Comparison of ENCODE assay signal across 10 cellular contexts in genomic region chr22:46815896-46816721, GRCh38. TPM values are rescaled to one million over a fixed set of nuclear protein-coding genes. Genes with fewer than 3 reads are reported as not detected.
DNase-seq lines count a peak whose midpoint lies in the region; ATAC-seq and TF ChIP-seq lines count a peak whose summit lies in the region.
"Had no signal": no experiment of that assay in that cellular context is flagged by ENCODE, and none has a peak within 500 bp of the region (broad histone marks: within the 10 kb centered on the region; RNA-seq: fewer than 3 reads in every experiment).

No MANE protein-coding gene starts in this region.

- DNase-seq in CD8-positive, alpha-beta T cell: no peak
- DNase-seq in NCI-H446 treated with DMSO at 0.1 percent for 48 hours (lab: John Stamatoyannopoulos, UW) (peak; percentile 63), dorsolateral prefrontal cortex (peak in 1 of 10 donors; percentile 30), natural killer cell (no peak), OCI-M2 (lab: John Stamatoyannopoulos, UW; ENCODE audit: unreplicated experiment) (no peak), NCI-H1417 (lab: John Stamatoyannopoulos, UW) (no peak), T-helper 9 cell (no peak), NCI-H2227 treated with DMSO at 0.1 percent for 48 hours (lab: John Stamatoyannopoulos, UW) (no peak)
- DNase-seq: effector CD8-positive, alpha-beta T cell had no signal

- no peaks in the 10 kb centered on the region for H3K27me3 Mint-ChIP-seq in CD8-positive, alpha-beta T cell (ENCODE audit: low read depth)
- no peaks in the 10 kb centered on the region for H3K27me3 Mint-ChIP-seq in natural killer cell (ENCODE audit: low read depth in 2 of 2)

- H3K27ac ChIP-seq in CD8-positive, alpha-beta T cell (ENCODE audit: low read depth, low read length): no peak overlapping the region
- peak overlapping the region in 49 of 59 donors; percentile 1 to 82 (median 56) for H3K27ac ChIP-seq in dorsolateral prefrontal cortex
- H3K27ac ChIP-seq: PC-9 had no signal

- H3K27me3 ChIP-seq in CD8-positive, alpha-beta T cell (ENCODE audit: insufficient read depth, low read length): no peaks in the 10 kb centered on the region
- H3K27me3 ChIP-seq in dorsolateral prefrontal cortex: no peaks in the 10 kb centered on the region

- peak; percentile 48 for ATAC-seq in CD8-positive, alpha-beta T cell
- ATAC-seq in natural killer cell: peak in 2 of 3 donors; percentile 31 to 32

- H3K4me1 ChIP-seq in CD8-positive, alpha-beta T cell (ENCODE audit: insufficient read depth, low read length): no peaks in the 10 kb centered on the region

- no peaks in the 10 kb centered on the region for H3K9me3 ChIP-seq in CD8-positive, alpha-beta T cell (ENCODE audit: low read length)

- H3K36me3 ChIP-seq in CD8-positive, alpha-beta T cell (ENCODE audit: insufficient read depth, low read length): no peaks in the 10 kb centered on the region

- CTCF ChIA-PET in CD8-positive, alpha-beta T cell (lab: Charles Lee): interaction anchor here (2.2 kb wide), 1 partner anchor 13 kb away, joined by 12 read pairs; no protein-coding TSS in a partner anchor

- intact Hi-C loops in CD8-positive, alpha-beta T cell (cut with DNase I, micrococcal nuclease): no loop called here
- intact Hi-C loops in dorsolateral prefrontal cortex (cut with DNase I) (no loop called here), natural killer cell (cut with micrococcal nuclease) (no loop called here)

- peaks cover 59% of the 10 kb centered on the region for H3K4me1 Mint-ChIP-seq in CD8-positive, alpha-beta T cell (ENCODE audit: low read depth)
- H3K4me1 Mint-ChIP-seq in natural killer cell: peaks cover 77 to 81% of the 10 kb centered on the region in 2 donors

- H3K4me3 ChIP-seq in CD8-positive, alpha-beta T cell (ENCODE audit: low read depth, low read length): no peak overlapping the region
- H3K4me3 ChIP-seq in dorsolateral prefrontal cortex: no peak overlapping the region
- H3K4me3 ChIP-seq: PC-9 had no signal

- no peak for TF ChIP-seq CTCF in CD8-positive, alpha-beta T cell (IDR thresholded peaks at IDR 0.05)
- TF ChIP-seq CTCF in dorsolateral prefrontal cortex (IDR thresholded peaks at IDR 0.05 in 54 of 56, conservative IDR thresholded peaks at IDR 0.05 in 2 of 56; ENCODE audit: low read depth in 1 of 56, partially characterized antibody in 56 of 56): peak in 1 of 56 donors; percentile 6
- TF ChIP-seq CTCF in natural killer cell (IDR thresholded peaks at IDR 0.05): no peak

- H3K4me3 Mint-ChIP-seq in CD8-positive, alpha-beta T cell: no peak overlapping the region
- H3K4me3 Mint-ChIP-seq in natural killer cell: no peak overlapping the region

- H3K27ac Mint-ChIP-seq in CD8-positive, alpha-beta T cell: no peak overlapping the region
- peak overlapping the region; percentile 33 to 34 for H3K27ac Mint-ChIP-seq in natural killer cell

- H3K9me3 Mint-ChIP-seq in CD8-positive, alpha-beta T cell: peaks cover 4% of the 10 kb centered on the region
- H3K9me3 Mint-ChIP-seq in natural killer cell: peaks cover 2 to 3% of the 10 kb centered on the region in 2 donors

- POLR2A ChIA-PET in CD8-positive, alpha-beta T cell (lab: Charles Lee): no interaction called here

- H3K36me3 Mint-ChIP-seq in CD8-positive, alpha-beta T cell: peaks cover 71% of the 10 kb centered on the region
- no peaks in the 10 kb centered on the region for H3K36me3 Mint-ChIP-seq in natural killer cell

RNA-seq across cellular contexts. Expression of gene TBC1D22A, which starts 53.7 kb away (rescaled TPM):
- total RNA-seq in CD8-positive, alpha-beta T cell: 10 to 100 TPM; 21.8 to 27.4 TPM
- total RNA-seq in dorsolateral prefrontal cortex: 10 to 100 TPM; 20.0 to 36.0 (median 27.2) TPM
- 10 to 100 TPM; 47.4 to 53.7 (median 53.2) TPM for total RNA-seq in natural killer cell
